Comparison of ENCODE assay signal across 22 cellular contexts in genomic region chr19:49913720-49914119, GRCh38. TPM values are rescaled to one million over a fixed set of nuclear protein-coding genes. Genes with fewer than 3 reads are reported as not detected.
DNase-seq lines count a peak whose midpoint lies in the region; ATAC-seq and TF ChIP-seq lines count a peak whose summit lies in the region.
"Had no signal": no experiment of that assay in that cellular context is flagged by ENCODE, and none has a peak within 500 bp of the region (broad histone marks: within the 10 kb centered on the region; RNA-seq: fewer than 3 reads in every experiment).

No MANE protein-coding gene starts in this region.

- H3K27ac ChIP-seq in GM23338 (ENCODE audit: low read depth) = 0 out of 2 replicates have a peak overlapping the region, but pooled peaks have one; percentile 39
- H3K27ac ChIP-seq in osteoblast (ENCODE audit: low read depth, low read length) = no peak overlapping the region
- H3K27ac ChIP-seq: BLaER1, skin epidermis had no signal

- no peak for ATAC-seq in activated CD8-positive, alpha-beta T cell treated with anti-CD3 and anti-CD28 coated beads for 36 hours
- ATAC-seq in activated CD8-positive, alpha-beta T cell treated with anti-CD3 and anti-CD28 coated beads, Interleukin-2, amount 10 ng/mL, durations not matched to agents 7 days and 5 days = no peak
- ATAC-seq in GM23338 (peak; percentile 6; the same call in 2 of the 3 replicates), HG03039 (IDR thresholded peaks at IDR 0.05; ENCODE audit: unreplicated experiment) (no peak)
- ATAC-seq in activated naive CD8-positive, alpha-beta T cell treated with anti-CD3 and anti-CD28 coated beads, Interleukin-2, amount 10 ng/mL, durations not matched to agents 7 days and 5 days (ENCODE audit: low read depth) = no peak

- H3K9me3 Mint-ChIP-seq in activated CD8-positive, alpha-beta T cell treated with anti-CD3 and anti-CD28 coated beads for 36 hours = no peaks in the 10 kb centered on the region
- no peaks in the 10 kb centered on the region for H3K9me3 Mint-ChIP-seq in activated CD8-positive, alpha-beta T cell treated with anti-CD3 and anti-CD28 coated beads, Interleukin-2, amount 10 ng/mL, durations not matched to agents 7 days and 5 days (ENCODE audit: insufficient read depth)
- H3K9me3 Mint-ChIP-seq in GM23338 = peaks cover 5% of the 10 kb centered on the region
- no peaks in the 10 kb centered on the region for H3K9me3 Mint-ChIP-seq in activated naive CD8-positive, alpha-beta T cell treated with anti-CD3 and anti-CD28 coated beads, Interleukin-2, amount 10 ng/mL, durations not matched to agents 7 days and 5 days
- H3K9me3 Mint-ChIP-seq: activated CD4-positive, alpha-beta T cell treated with anti-CD3 and anti-CD28 coated beads, Interleukin-2, amount 10 ng/mL, durations not matched to agents 7 days and 5 days had no signal

- H3K9me2 ChIP-seq in GM23338 (ENCODE audit: insufficient read depth) = no peaks in the 10 kb centered on the region

- peaks cover 75% of the 10 kb centered on the region for H3K36me3 Mint-ChIP-seq in activated CD8-positive, alpha-beta T cell treated with anti-CD3 and anti-CD28 coated beads for 36 hours (ENCODE audit: low read depth)
- peaks cover 70% of the 10 kb centered on the region for H3K36me3 Mint-ChIP-seq in activated CD8-positive, alpha-beta T cell treated with anti-CD3 and anti-CD28 coated beads, Interleukin-2, amount 10 ng/mL, durations not matched to agents 7 days and 5 days (ENCODE audit: low read depth)
- H3K36me3 Mint-ChIP-seq in GM23338 (ENCODE audit: low read depth) = peaks cover 83% of the 10 kb centered on the region
- peaks cover 38% of the 10 kb centered on the region for H3K36me3 Mint-ChIP-seq in activated naive CD8-positive, alpha-beta T cell treated with anti-CD3 and anti-CD28 coated beads, Interleukin-2, amount 10 ng/mL, durations not matched to agents 7 days and 5 days

- CTCF ChIA-PET in activated CD8-positive, alpha-beta T cell treated with anti-CD3 and anti-CD28 coated beads for 36 hours (lab: Charles Lee) = interaction anchor here (0.6 to 1.8 kb wide), 6 partner anchors 15 to 223 kb away, joined by 3 to 7 read pairs (median 4); partner anchors contain the start of genes ATF5 and NUP62
- CTCF ChIA-PET in activated CD8-positive, alpha-beta T cell treated with anti-CD3 and anti-CD28 coated beads, Interleukin-2, amount 10 ng/mL, durations not matched to agents 7 days and 5 days (lab: Charles Lee) = interaction anchor here (1.3 to 2.3 kb wide), 2 partner anchors 14 to 45 kb away, joined by 3 to 6 read pairs; no protein-coding TSS in a partner anchor

- H4K20me1 ChIP-seq in GM23338 (replicated peaks; ENCODE audit: insufficient read depth) = peaks cover 60% of the 10 kb centered on the region
- H4K20me1 ChIP-seq in osteoblast (ENCODE audit: insufficient read depth, low read length) = peaks cover 30% of the 10 kb centered on the region

- H3K4me3 Mint-ChIP-seq in activated CD8-positive, alpha-beta T cell treated with anti-CD3 and anti-CD28 coated beads for 36 hours = no peak overlapping the region
- no peak overlapping the region for H3K4me3 Mint-ChIP-seq in activated CD8-positive, alpha-beta T cell treated with anti-CD3 and anti-CD28 coated beads, Interleukin-2, amount 10 ng/mL, durations not matched to agents 7 days and 5 days
- H3K4me3 Mint-ChIP-seq in GM23338 = no peak overlapping the region
- H3K4me3 Mint-ChIP-seq in activated naive CD8-positive, alpha-beta T cell treated with anti-CD3 and anti-CD28 coated beads, Interleukin-2, amount 10 ng/mL, durations not matched to agents 7 days and 5 days = no peak overlapping the region
- H3K4me3 Mint-ChIP-seq: activated CD4-positive, alpha-beta T cell treated with anti-CD3 and anti-CD28 coated beads, Interleukin-2, amount 10 ng/mL, durations not matched to agents 7 days and 5 days had no signal

- no peaks in the 10 kb centered on the region for H3K27me3 Mint-ChIP-seq in activated CD8-positive, alpha-beta T cell treated with anti-CD3 and anti-CD28 coated beads for 36 hours
- H3K27me3 Mint-ChIP-seq in activated CD8-positive, alpha-beta T cell treated with anti-CD3 and anti-CD28 coated beads, Interleukin-2, amount 10 ng/mL, durations not matched to agents 7 days and 5 days (ENCODE audit: low read depth) = no peaks in the 10 kb centered on the region
- H3K27me3 Mint-ChIP-seq in GM23338 (ENCODE audit: insufficient read depth, low read depth, poor library complexity) = peaks cover 20% of the 10 kb centered on the region
- H3K27me3 Mint-ChIP-seq in activated naive CD8-positive, alpha-beta T cell treated with anti-CD3 and anti-CD28 coated beads, Interleukin-2, amount 10 ng/mL, durations not matched to agents 7 days and 5 days = no peaks in the 10 kb centered on the region
- H3K27me3 Mint-ChIP-seq: activated CD4-positive, alpha-beta T cell treated with anti-CD3 and anti-CD28 coated beads, Interleukin-2, amount 10 ng/mL, durations not matched to agents 7 days and 5 days had no signal

- H3K36me3 ChIP-seq in GM23338 (ENCODE audit: insufficient read depth) (peaks cover 7% of the 10 kb centered on the region; the same call in 1 of the 2 replicates), osteoblast (ENCODE audit: insufficient read depth, low read length) (peaks cover 55% of the 10 kb centered on the region)

- H3K79me2 ChIP-seq in GM23338 (replicated peaks; ENCODE audit: insufficient read depth) (peaks cover 53% of the 10 kb centered on the region), osteoblast (ENCODE audit: insufficient read depth, low read length) (peaks cover 51% of the 10 kb centered on the region)

- no peak for DNase-seq in activated CD8-positive, alpha-beta T cell treated with anti-CD3 and anti-CD28 coated beads for 36 hours
- no peak for DNase-seq in activated CD8-positive, alpha-beta T cell treated with anti-CD3 and anti-CD28 coated beads, Interleukin-2, amount 10 ng/mL, durations not matched to agents 7 days and 5 days
- DNase-seq in GM23338 (ENCODE audit: low spot score) (no peak), osteoblast (ENCODE audit: insufficient read length, low spot score, missing footprints) (peak; percentile 66), iPS-NIHi11 (ENCODE audit: low spot score) (no peak), D341Med (ENCODE audit: low spot score) (no peak)
- DNase-seq in activated naive CD8-positive, alpha-beta T cell treated with anti-CD3 and anti-CD28 coated beads, Interleukin-2, amount 10 ng/mL, durations not matched to agents 7 days and 5 days = no peak
- DNase-seq: activated CD4-positive, alpha-beta T cell treated with anti-CD3 and anti-CD28 coated beads, Interleukin-2, amount 10 ng/mL, durations not matched to agents 7 days and 5 days; aorta; caudate nucleus; dermis blood vessel endothelial cell; NCI-H187; NCI-H69; RPMI8226; stimulated activated CD4-positive, alpha-beta T cell treated with anti-CD3 and anti-CD28 coated beads, Interleukin-1b, Interleukin-23, amount 100 ng/mL, for 48 hours; T-helper 2 cell had no signal

- POLR2A ChIA-PET in activated CD8-positive, alpha-beta T cell treated with anti-CD3 and anti-CD28 coated beads for 36 hours (lab: Charles Lee) = interaction anchor here (0.7 to 13.2 kb wide), 5 partner anchors 9 to 334 kb away, joined by 3 to 167 read pairs (median 6); partner anchors contain the start of genes ATF5, IL4I1, NOSIP and NUP62
- POLR2A ChIA-PET in activated CD8-positive, alpha-beta T cell treated with anti-CD3 and anti-CD28 coated beads, Interleukin-2, amount 10 ng/mL, durations not matched to agents 7 days and 5 days (lab: Charles Lee) = interaction anchor here (1.1 kb wide), 1 partner anchor 16 kb away, joined by 3 read pairs; the partner anchor contains the start of genes ATF5 and NUP62
- POLR2A ChIA-PET in activated naive CD8-positive, alpha-beta T cell treated with anti-CD3 and anti-CD28 coated beads, Interleukin-2, amount 10 ng/mL, durations not matched to agents 7 days and 5 days (lab: Charles Lee) = no interaction called here

- no peak for TF ChIP-seq CTCF in activated CD8-positive, alpha-beta T cell treated with anti-CD3 and anti-CD28 coated beads for 36 hours (IDR thresholded peaks at IDR 0.05)
- TF ChIP-seq CTCF in GM23338 (conservative IDR thresholded peaks at IDR 0.05; ENCODE audit: low read depth in 2 of 2) (no peak; a peak in 1 of 4 replicates), osteoblast (IDR thresholded peaks at IDR 0.05; ENCODE audit: extremely low read depth, low read depth, low read length) (no peak)

- H3K27me3 ChIP-seq in GM23338 (ENCODE audit: insufficient read depth) = no peaks in the 10 kb centered on the region
- H3K27me3 ChIP-seq in osteoblast (ENCODE audit: insufficient read depth, low read length) = no peaks in the 10 kb centered on the region
- H3K27me3 ChIP-seq: BLaER1 had no signal

- peak overlapping the region; percentile 88 for H3K27ac Mint-ChIP-seq in activated CD8-positive, alpha-beta T cell treated with anti-CD3 and anti-CD28 coated beads for 36 hours
- no peak overlapping the region for H3K27ac Mint-ChIP-seq in activated CD8-positive, alpha-beta T cell treated with anti-CD3 and anti-CD28 coated beads, Interleukin-2, amount 10 ng/mL, durations not matched to agents 7 days and 5 days
- 0 out of 2 replicates have a peak overlapping the region, but pooled peaks have one; percentile 74 for H3K27ac Mint-ChIP-seq in GM23338
- H3K27ac Mint-ChIP-seq in activated naive CD8-positive, alpha-beta T cell treated with anti-CD3 and anti-CD28 coated beads, Interleukin-2, amount 10 ng/mL, durations not matched to agents 7 days and 5 days = peak overlapping the region; percentile 13

- no peaks in the 10 kb centered on the region for H3K9me3 ChIP-seq in osteoblast (ENCODE audit: low read depth, low read length)
- H3K9me3 ChIP-seq: BLaER1, HAP-1 had no signal

- 0 out of 2 replicates have a peak, but pooled peaks cover 19% of the 10 kb centered on the region for H3F3A ChIP-seq in GM23338 (replicated peaks; ENCODE audit: low read depth)

- peaks cover 60% of the 10 kb centered on the region for H3K4me1 Mint-ChIP-seq in activated CD8-positive, alpha-beta T cell treated with anti-CD3 and anti-CD28 coated beads for 36 hours (ENCODE audit: low read depth)
- peaks cover 34% of the 10 kb centered on the region for H3K4me1 Mint-ChIP-seq in activated CD8-positive, alpha-beta T cell treated with anti-CD3 and anti-CD28 coated beads, Interleukin-2, amount 10 ng/mL, durations not matched to agents 7 days and 5 days (ENCODE audit: low read depth)
- peaks cover 9% of the 10 kb centered on the region for H3K4me1 Mint-ChIP-seq in GM23338
- peaks cover 16% of the 10 kb centered on the region for H3K4me1 Mint-ChIP-seq in activated naive CD8-positive, alpha-beta T cell treated with anti-CD3 and anti-CD28 coated beads, Interleukin-2, amount 10 ng/mL, durations not matched to agents 7 days and 5 days

- H3K4me1 ChIP-seq in GM23338 (ENCODE audit: insufficient read depth) = no peaks in the 10 kb centered on the region
- peaks cover 3% of the 10 kb centered on the region for H3K4me1 ChIP-seq in osteoblast (ENCODE audit: insufficient read depth, low read length)
- H3K4me1 ChIP-seq: HAP-1 had no signal

- H2AFZ ChIP-seq in GM23338 (no peak overlapping the region), osteoblast (ENCODE audit: low read length) (no peak overlapping the region)

- no peak overlapping the region for H3K4me3 ChIP-seq in GM23338
- no peak overlapping the region for H3K4me3 ChIP-seq in osteoblast (ENCODE audit: insufficient read depth, low read length)
- H3K4me3 ChIP-seq: BLaER1, HAP-1, lung, skin epidermis had no signal

- intact Hi-C loops in activated CD8-positive, alpha-beta T cell treated with anti-CD3 and anti-CD28 coated beads for 36 hours (cut with micrococcal nuclease) = no loop called here

- no peak overlapping the region for H3K4me2 ChIP-seq in GM23338
- H3K4me2 ChIP-seq in osteoblast (ENCODE audit: insufficient read depth, low read length) = no peak overlapping the region
- H3K4me2 ChIP-seq: BLaER1 had no signal

RNA-seq across cellular contexts. Expression of gene ATF5, which starts 15.3 kb away (rescaled TPM):
- total RNA-seq in activated CD8-positive, alpha-beta T cell treated with anti-CD3 and anti-CD28 coated beads for 36 hours = 10 to 100 TPM; 11.8 TPM
- total RNA-seq in activated CD8-positive, alpha-beta T cell treated with anti-CD3 and anti-CD28 coated beads, Interleukin-2, amount 10 ng/mL, durations not matched to agents 7 days and 5 days = 1 to 10 TPM; 7.1 to 9.3 TPM
- total RNA-seq in GM23338 (2014; rRNA removed; shearing (Covaris generic)) = 7.4 and 8.2 TPM in 2 replicates
- 9.6 and 10.3 TPM in 2 replicates for polyA plus RNA-seq in GM23338 (2016; fragmentation: Nextera tagmentation; extraction: Ambion mirVana)
- total RNA-seq in activated naive CD8-positive, alpha-beta T cell treated with anti-CD3 and anti-CD28 coated beads, Interleukin-2, amount 10 ng/mL, durations not matched to agents 7 days and 5 days = 1 to 10 TPM; 6.9 TPM
- 6.2 and 8.3 TPM in 2 replicates for total RNA-seq in osteoblast

RNA-seq across cellular contexts. Expression of gene NUP62, which starts 15.6 kb away (rescaled TPM):
- 100 to 1,000 TPM; 113 to 119 TPM for total RNA-seq in activated CD8-positive, alpha-beta T cell treated with anti-CD3 and anti-CD28 coated beads for 36 hours
- total RNA-seq in activated CD8-positive, alpha-beta T cell treated with anti-CD3 and anti-CD28 coated beads, Interleukin-2, amount 10 ng/mL, durations not matched to agents 7 days and 5 days = 100 to 1,000 TPM; 116 to 122 TPM
- 87.7 and 99.4 TPM in 2 replicates for total RNA-seq in GM23338 (2014; rRNA removed; shearing (Covaris generic))
- polyA plus RNA-seq in GM23338 (2016; fragmentation: Nextera tagmentation; extraction: Ambion mirVana) = 54.0 and 55.5 TPM in 2 replicates
- total RNA-seq in activated naive CD8-positive, alpha-beta T cell treated with anti-CD3 and anti-CD28 coated beads, Interleukin-2, amount 10 ng/mL, durations not matched to agents 7 days and 5 days = 100 to 1,000 TPM in 1 of 2 experiments, 10 to 100 TPM in 1; 94.2 to 105 TPM
- 21.2 and 22.8 TPM in 2 replicates for total RNA-seq in osteoblast

RNA-seq across cellular contexts. Expression of gene IL4I1, which starts 17.0 kb away (rescaled TPM):
- total RNA-seq in activated CD8-positive, alpha-beta T cell treated with anti-CD3 and anti-CD28 coated beads for 36 hours = 10 to 100 TPM; 16.1 to 16.2 TPM
- total RNA-seq in activated CD8-positive, alpha-beta T cell treated with anti-CD3 and anti-CD28 coated beads, Interleukin-2, amount 10 ng/mL, durations not matched to agents 7 days and 5 days = 1 to 10 TPM; 1.2 to 1.6 TPM
- total RNA-seq in GM23338 (2014; rRNA removed; shearing (Covaris generic)) = 0.50 and 0.69 TPM in 2 replicates
- polyA plus RNA-seq in GM23338 (2016; fragmentation: Nextera tagmentation; extraction: Ambion mirVana) = 0.57 and 0.60 TPM in 2 replicates
- total RNA-seq in activated naive CD8-positive, alpha-beta T cell treated with anti-CD3 and anti-CD28 coated beads, Interleukin-2, amount 10 ng/mL, durations not matched to agents 7 days and 5 days = 1 to 10 TPM; 1.4 to 1.7 TPM
- 0.29 and 1.4 TPM in 2 replicates for total RNA-seq in osteoblast
- total RNA-seq: temporal lobe had no signal

RNA-seq across cellular contexts. Expression of gene TBC1D17, which starts 36.2 kb away (rescaled TPM):
- total RNA-seq in activated CD8-positive, alpha-beta T cell treated with anti-CD3 and anti-CD28 coated beads for 36 hours = 10 to 100 TPM; 26.6 to 26.8 TPM
- total RNA-seq in activated CD8-positive, alpha-beta T cell treated with anti-CD3 and anti-CD28 coated beads, Interleukin-2, amount 10 ng/mL, durations not matched to agents 7 days and 5 days = 10 to 100 TPM; 28.6 to 30.8 TPM
- total RNA-seq in GM23338 (2014; rRNA removed; shearing (Covaris generic)) = 12.1 and 19.3 TPM in 2 replicates
- 39.5 and 43.1 TPM in 2 replicates for polyA plus RNA-seq in GM23338 (2016; fragmentation: Nextera tagmentation; extraction: Ambion mirVana)
- 10 to 100 TPM; 51.3 to 53.4 TPM for total RNA-seq in activated naive CD8-positive, alpha-beta T cell treated with anti-CD3 and anti-CD28 coated beads, Interleukin-2, amount 10 ng/mL, durations not matched to agents 7 days and 5 days
- total RNA-seq in osteoblast = 21.4 and 26.5 TPM in 2 replicates

RNA-seq across cellular contexts. Expression of gene AKT1S1, which starts 36.6 kb away (rescaled TPM):
- 10 to 100 TPM; 17.5 to 19.5 TPM for total RNA-seq in activated CD8-positive, alpha-beta T cell treated with anti-CD3 and anti-CD28 coated beads for 36 hours
- total RNA-seq in activated CD8-positive, alpha-beta T cell treated with anti-CD3 and anti-CD28 coated beads, Interleukin-2, amount 10 ng/mL, durations not matched to agents 7 days and 5 days = 10 to 100 TPM; 15.6 to 16.4 TPM
- total RNA-seq in GM23338 (2014; rRNA removed; shearing (Covaris generic)) = 15.7 and 21.5 TPM in 2 replicates
- polyA plus RNA-seq in GM23338 (2016; fragmentation: Nextera tagmentation; extraction: Ambion mirVana) = 28.0 and 28.6 TPM in 2 replicates
- total RNA-seq in activated naive CD8-positive, alpha-beta T cell treated with anti-CD3 and anti-CD28 coated beads, Interleukin-2, amount 10 ng/mL, durations not matched to agents 7 days and 5 days = 10 to 100 TPM; 17.3 to 19.9 TPM
- total RNA-seq in osteoblast = 13.3 and 13.4 TPM in 2 replicates
